In genomic region chr1:202165942-202166843, GRCh38 we compare ENCODE assay signal across 19 cellular contexts. TPM values are rescaled to one million over a fixed set of nuclear protein-coding genes. Genes with fewer than 3 reads are reported as not detected.
DNase-seq lines count a peak whose midpoint lies in the region; ATAC-seq and TF ChIP-seq lines count a peak whose summit lies in the region.
"Had no signal": no experiment of that assay in that cellular context is flagged by ENCODE, and none has a peak within 500 bp of the region (broad histone marks: within the 10 kb centered on the region; RNA-seq: fewer than 3 reads in every experiment).

No MANE protein-coding gene starts in this region.

- H3K4me1 ChIP-seq in hepatocyte (ENCODE audit: insufficient read depth) (peaks cover 13% of the 10 kb centered on the region), testis (peaks cover 75% of the 10 kb centered on the region), MM.1S (ENCODE audit: low read length) (peaks cover 1% of the 10 kb centered on the region; the same call in 1 of the 2 replicates)

- H3K9me3 ChIP-seq in hepatocyte (ENCODE audit: low read depth) (no peaks in the 10 kb centered on the region), testis (no peaks in the 10 kb centered on the region), MM.1S (replicated peaks; ENCODE audit: insufficient read depth, low read length) (no peaks in the 10 kb centered on the region)
- H3K9me3 ChIP-seq: right lobe of liver, suprapubic skin had no signal

- H4K20me1 ChIP-seq in hepatocyte (ENCODE audit: insufficient read depth, poor library complexity, severe bottlenecking) (no peaks in the 10 kb centered on the region), MM.1S (ENCODE audit: insufficient read depth, low read length) (no peaks in the 10 kb centered on the region)

- no peak overlapping the region for H3K4me3 Mint-ChIP-seq in activated naive CD4-positive, alpha-beta T cell treated with anti-CD3 and anti-CD28 coated beads, Interleukin-2, amount 10 ng/mL, durations not matched to agents 7 days and 5 days
- no peak overlapping the region for H3K4me3 Mint-ChIP-seq in activated naive CD4-positive, alpha-beta T cell treated with anti-CD3 and anti-CD28 coated beads for 36 hours
- peak overlapping the region; percentile 9 for H3K4me3 Mint-ChIP-seq in activated CD4-positive, alpha-beta memory T cell treated with anti-CD3 and anti-CD28 coated beads, Interleukin-2, amount 10 ng/mL, durations not matched to agents 7 days and 5 days
- H3K4me3 Mint-ChIP-seq: H9 had no signal

- H3K36me3 Mint-ChIP-seq in activated naive CD4-positive, alpha-beta T cell treated with anti-CD3 and anti-CD28 coated beads, Interleukin-2, amount 10 ng/mL, durations not matched to agents 7 days and 5 days: no peaks in the 10 kb centered on the region
- no peaks in the 10 kb centered on the region for H3K36me3 Mint-ChIP-seq in activated naive CD4-positive, alpha-beta T cell treated with anti-CD3 and anti-CD28 coated beads for 36 hours (ENCODE audit: low read depth)
- H3K36me3 Mint-ChIP-seq in activated CD4-positive, alpha-beta memory T cell treated with anti-CD3 and anti-CD28 coated beads, Interleukin-2, amount 10 ng/mL, durations not matched to agents 7 days and 5 days (ENCODE audit: low read depth): no peaks in the 10 kb centered on the region
- H3K36me3 Mint-ChIP-seq: activated naive CD4-positive, alpha-beta T cell treated with anti-CD3 and anti-CD28 coated beads, Interleukin-2, amount 50 U/mL, for 72 hours had no signal

- POLR2A ChIA-PET in activated CD4-positive, alpha-beta memory T cell treated with anti-CD3 and anti-CD28 coated beads, Interleukin-2, amount 10 ng/mL, durations not matched to agents 7 days and 5 days (lab: Charles Lee): interaction anchor here (0.9 to 8.3 kb wide), 5 partner anchors 8 to 20 kb away, joined by 3 to 174 read pairs (median 7); partner anchors contain the start of gene ARL8A

- H2AFZ ChIP-seq in hepatocyte (no peak overlapping the region), MM.1S (ENCODE audit: low read length) (no peak overlapping the region)

- H3K27me3 ChIP-seq in hepatocyte (no peaks in the 10 kb centered on the region), testis (no peaks in the 10 kb centered on the region), MM.1S (replicated peaks; ENCODE audit: insufficient read depth, low read length) (no peaks in the 10 kb centered on the region)
- H3K27me3 ChIP-seq: right lobe of liver, suprapubic skin had no signal

- H3K9me2 ChIP-seq in hepatocyte (replicated peaks; ENCODE audit: insufficient read depth) (no peaks in the 10 kb centered on the region), MM.1S (replicated peaks; ENCODE audit: insufficient read depth, low read length) (no peaks in the 10 kb centered on the region)

- peaks cover 61% of the 10 kb centered on the region for H3K4me1 Mint-ChIP-seq in activated naive CD4-positive, alpha-beta T cell treated with anti-CD3 and anti-CD28 coated beads, Interleukin-2, amount 10 ng/mL, durations not matched to agents 7 days and 5 days
- peaks cover 49% of the 10 kb centered on the region for H3K4me1 Mint-ChIP-seq in activated naive CD4-positive, alpha-beta T cell treated with anti-CD3 and anti-CD28 coated beads for 36 hours (ENCODE audit: low read depth)
- H3K4me1 Mint-ChIP-seq in activated CD4-positive, alpha-beta memory T cell treated with anti-CD3 and anti-CD28 coated beads, Interleukin-2, amount 10 ng/mL, durations not matched to agents 7 days and 5 days: peaks cover 68% of the 10 kb centered on the region

- no peak for DNase-seq in activated naive CD4-positive, alpha-beta T cell treated with anti-CD3 and anti-CD28 coated beads, Interleukin-2, amount 10 ng/mL, durations not matched to agents 7 days and 5 days
- no peak for DNase-seq in activated naive CD4-positive, alpha-beta T cell treated with anti-CD3 and anti-CD28 coated beads for 36 hours
- DNase-seq in activated CD4-positive, alpha-beta memory T cell treated with anti-CD3 and anti-CD28 coated beads, Interleukin-2, amount 10 ng/mL, durations not matched to agents 7 days and 5 days: no peak
- DNase-seq in hepatocyte (ENCODE audit: low spot score): no peak
- DNase-seq in testis: no peak
- DNase-seq in stimulated activated CD4-positive, alpha-beta T cell treated with anti-CD3 and anti-CD28 coated beads, Interleukin-2, amount 100 ng/mL, for 24 hours: no peak
- DNase-seq in MM.1S: no peak
- DNase-seq: GF-D8, H9, kidney glomerular epithelial cell, midbrain, NCI-H187, SHP77, T1000 had no signal

- H3K27me3 Mint-ChIP-seq in activated naive CD4-positive, alpha-beta T cell treated with anti-CD3 and anti-CD28 coated beads, Interleukin-2, amount 10 ng/mL, durations not matched to agents 7 days and 5 days: peaks cover 17% of the 10 kb centered on the region
- H3K27me3 Mint-ChIP-seq in activated naive CD4-positive, alpha-beta T cell treated with anti-CD3 and anti-CD28 coated beads for 36 hours (ENCODE audit: low read depth): no peaks in the 10 kb centered on the region
- H3K27me3 Mint-ChIP-seq in activated CD4-positive, alpha-beta memory T cell treated with anti-CD3 and anti-CD28 coated beads, Interleukin-2, amount 10 ng/mL, durations not matched to agents 7 days and 5 days: no peaks in the 10 kb centered on the region

- TF ChIP-seq CTCF in hepatocyte (IDR thresholded peaks at IDR 0.05; ENCODE audit: poor library complexity): no peak
- no peak for TF ChIP-seq CTCF in testis (IDR thresholded peaks at IDR 0.05)
- no peak for TF ChIP-seq CTCF in MM.1S (IDR thresholded peaks at IDR 0.05; ENCODE audit: low read length)

- WGBS in hepatocyte (ENCODE audit: low lambda C conversion rate, missing lambda C conversion rate): 86% methylated on average over 9 of the region's 9 CpGs
- WGBS in testis, 2 donors: 65 to 83% methylated on average over 6 to 9 of the region's 9 CpGs

- H3K79me2 ChIP-seq in hepatocyte: no peaks in the 10 kb centered on the region
- peaks cover 4% of the 10 kb centered on the region for H3K79me2 ChIP-seq in MM.1S (ENCODE audit: low read length)

- H3K36me3 ChIP-seq in hepatocyte (replicated peaks; ENCODE audit: insufficient read depth, low read depth) (no peaks in the 10 kb centered on the region), testis (ENCODE audit: low read depth, missing control alignments) (no peaks in the 10 kb centered on the region), MM.1S (replicated peaks; ENCODE audit: insufficient read depth, low read length) (no peaks in the 10 kb centered on the region)
- H3K36me3 ChIP-seq: right lobe of liver, suprapubic skin had no signal

- CTCF ChIA-PET in activated naive CD4-positive, alpha-beta T cell treated with anti-CD3 and anti-CD28 coated beads, Interleukin-2, amount 10 ng/mL, durations not matched to agents 7 days and 5 days (lab: Charles Lee): interaction anchor here (0.9 to 2.5 kb wide), 5 partner anchors 10 to 24 kb away, joined by 3 to 22 read pairs (median 6); no protein-coding TSS in a partner anchor
- CTCF ChIA-PET in activated naive CD4-positive, alpha-beta T cell treated with anti-CD3 and anti-CD28 coated beads for 36 hours (lab: Charles Lee): interaction anchor here (1.1 to 2.4 kb wide), 4 partner anchors 9 to 166 kb away, joined by 3 to 9 read pairs (median 6); no protein-coding TSS in a partner anchor
- CTCF ChIA-PET in activated CD4-positive, alpha-beta memory T cell treated with anti-CD3 and anti-CD28 coated beads, Interleukin-2, amount 10 ng/mL, durations not matched to agents 7 days and 5 days (lab: Charles Lee): interaction anchor here (0.6 to 4.1 kb wide), 8 partner anchors 9 to 1172 kb away, joined by 3 to 26 read pairs (median 6); partner anchors contain the start of gene LGR6

- H3F3A ChIP-seq in MM.1S (ENCODE audit: insufficient read depth, low read length): no peaks in the 10 kb centered on the region

- intact Hi-C loops in activated naive CD4-positive, alpha-beta T cell treated with anti-CD3 and anti-CD28 coated beads for 36 hours (cut with micrococcal nuclease): no loop called here
- intact Hi-C loops in testis (cut with DNase I; ENCODE audit: low total_unique reads): no loop called here

- H3K9ac ChIP-seq in MM.1S (ENCODE audit: low read length): no peak overlapping the region

- H3K4me2 ChIP-seq in hepatocyte: no peak overlapping the region
- H3K4me2 ChIP-seq in MM.1S (ENCODE audit: low read depth, low read length): no peak overlapping the region

- no peak for ATAC-seq in GM21619 (IDR thresholded peaks at IDR 0.05; ENCODE audit: unreplicated experiment)
- ATAC-seq: right lobe of liver had no signal

- no peak for TF ChIP-seq POLR2A in testis (IDR thresholded peaks at IDR 0.05)

- H3K27ac Mint-ChIP-seq in activated naive CD4-positive, alpha-beta T cell treated with anti-CD3 and anti-CD28 coated beads, Interleukin-2, amount 10 ng/mL, durations not matched to agents 7 days and 5 days: peak overlapping the region; percentile 33
- no peak overlapping the region for H3K27ac Mint-ChIP-seq in activated naive CD4-positive, alpha-beta T cell treated with anti-CD3 and anti-CD28 coated beads for 36 hours
- H3K27ac Mint-ChIP-seq in activated CD4-positive, alpha-beta memory T cell treated with anti-CD3 and anti-CD28 coated beads, Interleukin-2, amount 10 ng/mL, durations not matched to agents 7 days and 5 days: peak overlapping the region; percentile 99

- H3K27ac ChIP-seq in hepatocyte (peak overlapping the region; percentile 76), testis (peak overlapping the region; percentile 60 to 87), MM.1S (ENCODE audit: low read length) (no peak overlapping the region)
- H3K27ac ChIP-seq: right lobe of liver, suprapubic skin had no signal

- H3K4me3 ChIP-seq in hepatocyte: no peak overlapping the region
- H3K4me3 ChIP-seq in testis: no peak overlapping the region
- H3K4me3 ChIP-seq in MM.1S (ENCODE audit: low read length): no peak overlapping the region
- H3K4me3 ChIP-seq: right lobe of liver, suprapubic skin had no signal

- no peaks in the 10 kb centered on the region for H3K9me3 Mint-ChIP-seq in activated naive CD4-positive, alpha-beta T cell treated with anti-CD3 and anti-CD28 coated beads, Interleukin-2, amount 10 ng/mL, durations not matched to agents 7 days and 5 days
- H3K9me3 Mint-ChIP-seq in activated naive CD4-positive, alpha-beta T cell treated with anti-CD3 and anti-CD28 coated beads for 36 hours: no peaks in the 10 kb centered on the region
- no peaks in the 10 kb centered on the region for H3K9me3 Mint-ChIP-seq in activated CD4-positive, alpha-beta memory T cell treated with anti-CD3 and anti-CD28 coated beads, Interleukin-2, amount 10 ng/mL, durations not matched to agents 7 days and 5 days
- H3K9me3 Mint-ChIP-seq: activated naive CD4-positive, alpha-beta T cell treated with anti-CD3 and anti-CD28 coated beads, Interleukin-2, amount 50 U/mL, for 72 hours; H9 had no signal

RNA-seq across cellular contexts. Expression of gene PTPN7, which starts 5.8 kb away (rescaled TPM):
- 100 to 1,000 TPM; 112 to 119 TPM for total RNA-seq in activated naive CD4-positive, alpha-beta T cell treated with anti-CD3 and anti-CD28 coated beads for 36 hours
- total RNA-seq in activated CD4-positive, alpha-beta memory T cell treated with anti-CD3 and anti-CD28 coated beads, Interleukin-2, amount 10 ng/mL, durations not matched to agents 7 days and 5 days: 100 to 1,000 TPM; 228 to 231 TPM
- not detected in 2 replicates for total RNA-seq in hepatocyte
- polyA plus RNA-seq in hepatocyte: 0.35 and 0.41 TPM in 2 replicates
- total RNA-seq in testis: 100 to 1,000 TPM in 1 of 2 donors, 10 to 100 TPM in 1; 84.1 to 119 TPM
- polyA plus RNA-seq in testis (ENCODE audit: insufficient read depth, low read depth, low replicate concordance): 43.0 TPM
- total RNA-seq: NCI-H460 had no signal

RNA-seq across cellular contexts. Expression of gene ARL8A, which starts 21.7 kb away (rescaled TPM):
- total RNA-seq in activated naive CD4-positive, alpha-beta T cell treated with anti-CD3 and anti-CD28 coated beads for 36 hours: 10 to 100 TPM; 28.1 to 30.6 TPM
- 10 to 100 TPM; 62.4 to 63.8 TPM for total RNA-seq in activated CD4-positive, alpha-beta memory T cell treated with anti-CD3 and anti-CD28 coated beads, Interleukin-2, amount 10 ng/mL, durations not matched to agents 7 days and 5 days
- total RNA-seq in hepatocyte: 28.9 and 32.7 TPM in 2 replicates
- 56.0 and 65.9 TPM in 2 replicates for polyA plus RNA-seq in hepatocyte
- total RNA-seq in testis: 10 to 100 TPM; 63.9 to 80.8 TPM
- polyA plus RNA-seq in testis (ENCODE audit: insufficient read depth, low read depth, low replicate concordance): 46.9 TPM

RNA-seq across cellular contexts. Expression of gene LGR6, which starts 27.4 kb away (rescaled TPM):
- under 1 TPM; 0.19 to 0.22 TPM for total RNA-seq in activated naive CD4-positive, alpha-beta T cell treated with anti-CD3 and anti-CD28 coated beads for 36 hours
- total RNA-seq in activated CD4-positive, alpha-beta memory T cell treated with anti-CD3 and anti-CD28 coated beads, Interleukin-2, amount 10 ng/mL, durations not matched to agents 7 days and 5 days: under 1 TPM in 1 of 2 experiments, not detected in 1; 0.08 TPM
- total RNA-seq in hepatocyte: 0.32 and 0.80 TPM in 2 replicates
- 1.1 and 1.5 TPM in 2 replicates for polyA plus RNA-seq in hepatocyte
- total RNA-seq in testis: 1 to 10 TPM; 8.1 to 8.3 TPM
- 18.4 TPM for polyA plus RNA-seq in testis (ENCODE audit: insufficient read depth, low read depth, low replicate concordance)

RNA-seq across cellular contexts. Expression of gene GPR37L1, which starts 43.5 kb away (rescaled TPM):
- not detected for total RNA-seq in activated naive CD4-positive, alpha-beta T cell treated with anti-CD3 and anti-CD28 coated beads for 36 hours
- not detected for total RNA-seq in activated CD4-positive, alpha-beta memory T cell treated with anti-CD3 and anti-CD28 coated beads, Interleukin-2, amount 10 ng/mL, durations not matched to agents 7 days and 5 days
- total RNA-seq in hepatocyte (under 0.01 TPM in 1 of 2 replicates, not detected in the other), testis (1 to 10 TPM in 1 of 2 donors, under 1 TPM in 1; 0.56 to 1.6 TPM)
- polyA plus RNA-seq in hepatocyte (0.39 and 0.47 TPM in 2 replicates), testis (ENCODE audit: insufficient read depth, low read depth, low replicate concordance) (0.42 TPM)
- total RNA-seq: activated naive CD4-positive, alpha-beta T cell treated with anti-CD3 and anti-CD28 coated beads, Interleukin-2, amount 50 U/mL, for 72 hours; NCI-H460; suprapubic skin had no signal

Comparison
In these comparisons a context has a peak if more than half of its experiments do, and no peak if none do; other contexts are left out.
1. RNA of gene PTPN7, which starts 5.8 kb away (total RNA-seq): 228 to 231 TPM in activated CD4-positive, alpha-beta memory T cell treated with anti-CD3 and anti-CD28 coated beads, Interleukin-2, amount 10 ng/mL, durations not matched to agents 7 days and 5 days, 84.1 to 119 TPM in testis and 112 to 119 TPM in activated naive CD4-positive, alpha-beta T cell treated with anti-CD3 and anti-CD28 coated beads for 36 hours; not detected in hepatocyte; every median in the first group is over 10 times any median in the second.